ENCODE assay signal across 8 cellular contexts in the genomic region with DNA sequence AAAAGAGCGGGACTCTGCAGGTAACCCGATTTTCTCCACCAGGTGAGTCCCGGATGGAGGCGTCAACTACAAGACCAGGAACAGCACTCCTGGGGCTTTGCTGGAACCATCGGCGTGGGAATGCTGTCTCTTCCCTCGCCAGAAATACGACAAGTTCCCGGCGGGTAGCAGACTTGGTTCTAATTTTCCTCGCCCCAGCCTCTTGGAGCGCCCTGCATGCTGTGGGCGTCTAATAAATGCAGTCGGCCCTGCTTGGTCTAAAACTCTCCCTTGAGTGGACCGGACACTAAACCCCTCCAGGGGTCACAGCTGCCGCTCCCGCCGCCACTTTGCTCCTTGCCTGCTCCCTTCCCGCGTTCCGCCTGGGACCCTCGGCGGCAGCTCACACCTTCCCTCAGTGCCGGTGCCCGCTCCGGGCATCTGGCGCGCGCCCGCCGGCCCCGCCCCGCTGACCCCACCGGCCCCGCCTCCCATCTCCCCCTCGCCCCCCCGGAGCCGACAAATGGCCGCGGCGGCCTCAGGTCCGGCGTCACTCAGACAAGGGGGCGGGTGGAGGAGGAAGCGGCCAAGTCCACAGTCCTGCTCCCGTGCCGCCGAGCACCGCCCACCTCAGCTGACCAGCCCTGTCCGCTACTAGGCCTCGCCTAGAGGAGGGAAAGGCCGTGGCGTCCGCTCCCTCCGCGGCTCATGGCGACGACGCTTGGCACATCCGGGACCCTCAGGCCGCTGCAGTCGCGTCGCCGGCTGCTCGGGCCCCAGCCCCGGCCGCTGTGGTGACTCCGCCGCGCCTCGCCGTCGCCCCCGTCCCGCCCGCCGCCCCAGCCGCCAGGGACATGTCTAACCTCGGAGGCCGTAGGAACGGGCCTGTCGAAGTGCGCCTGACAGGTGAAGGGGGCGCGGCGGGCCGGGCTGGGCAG.
DNase-seq lines count a peak whose midpoint lies in the region; ATAC-seq, FAIRE-seq and TF ChIP-seq lines count a peak whose summit lies in the region.

No MANE protein-coding gene starts in this region.

- POLR2A ChIA-PET in activated CD4-positive, alpha-beta T cell treated with anti-CD3 and anti-CD28 coated beads, Interleukin-2, amount 10 ng/mL, durations not matched to agents 7 days and 5 days (lab: Charles Lee): no interaction called here

- H3K27me3 ChIP-seq in layer of hippocampus (ENCODE audit: control insufficient read depth, insufficient read depth, low read length): no peaks in the 10 kb centered on the region

- peaks cover 10% of the 10 kb centered on the region for H3K27me3 Mint-ChIP-seq in activated CD4-positive, alpha-beta T cell treated with anti-CD3 and anti-CD28 coated beads, Interleukin-2, amount 10 ng/mL, durations not matched to agents 7 days and 5 days

- CTCF ChIA-PET in activated CD4-positive, alpha-beta T cell treated with anti-CD3 and anti-CD28 coated beads, Interleukin-2, amount 10 ng/mL, durations not matched to agents 7 days and 5 days (lab: Charles Lee): interaction anchor here (0.9 to 1.0 kb wide), 2 partner anchors 20 to 34 kb away, joined by 3 read pairs; no protein-coding TSS in a partner anchor

- H3K27ac Mint-ChIP-seq in activated CD4-positive, alpha-beta T cell treated with anti-CD3 and anti-CD28 coated beads, Interleukin-2, amount 10 ng/mL, durations not matched to agents 7 days and 5 days: peak overlapping the region; percentile 88

- ATAC-seq in HG03159 (IDR thresholded peaks at IDR 0.05; ENCODE audit: unreplicated experiment): peak; percentile 54
- no peak for ATAC-seq in GM19452 (IDR thresholded peaks at IDR 0.05; ENCODE audit: unreplicated experiment)

- FAIRE-seq in GM12892 (lab: Jason Lieb, UNC): peak; percentile 44

- H3K4me1 Mint-ChIP-seq in activated CD4-positive, alpha-beta T cell treated with anti-CD3 and anti-CD28 coated beads, Interleukin-2, amount 10 ng/mL, durations not matched to agents 7 days and 5 days: peaks cover 39% of the 10 kb centered on the region

- H3K9me3 Mint-ChIP-seq in activated CD4-positive, alpha-beta T cell treated with anti-CD3 and anti-CD28 coated beads, Interleukin-2, amount 10 ng/mL, durations not matched to agents 7 days and 5 days: no peaks in the 10 kb centered on the region

- H3K4me3 Mint-ChIP-seq in activated CD4-positive, alpha-beta T cell treated with anti-CD3 and anti-CD28 coated beads, Interleukin-2, amount 10 ng/mL, durations not matched to agents 7 days and 5 days: peak overlapping the region; percentile 85

- peaks cover 6% of the 10 kb centered on the region for H3K36me3 Mint-ChIP-seq in activated CD4-positive, alpha-beta T cell treated with anti-CD3 and anti-CD28 coated beads, Interleukin-2, amount 10 ng/mL, durations not matched to agents 7 days and 5 days (ENCODE audit: low read depth)

- DNase-seq in GM12892 (ENCODE audit: insufficient read length) (peak; percentile 47), NCI-H446 (lab: John Stamatoyannopoulos, UW) (peak; percentile 30 to 78), cortex of kidney (lab: John Stamatoyannopoulos, UW) (peak; percentile 74)
- peak; percentile 33 for DNase-seq in activated CD4-positive, alpha-beta T cell treated with anti-CD3 and anti-CD28 coated beads, Interleukin-2, amount 10 ng/mL, durations not matched to agents 7 days and 5 days
- DNase-seq in stimulated activated CD4-positive, alpha-beta T cell treated with anti-CD3 and anti-CD28 coated beads, Interleukin-15, amount 100 ng/mL, for 24 hours: peak; percentile 79

- TF ChIP-seq POLR2A in GM12892 (IDR thresholded peaks at IDR 0.05; ENCODE audit: low read depth, low read length): no peak; the same call in 1 of the 2 replicates

- peak overlapping the region; percentile 78 for H3K27ac ChIP-seq in layer of hippocampus (ENCODE audit: low read depth, low read length)
